In genomic region chr10:132486539-132487121, GRCh38 we compare ENCODE assay signal across 21 cellular contexts. TPM values are rescaled to one million over a fixed set of nuclear protein-coding genes. Genes with fewer than 3 reads are reported as not detected.
DNase-seq lines count a peak whose midpoint lies in the region; ATAC-seq, FAIRE-seq and TF ChIP-seq lines count a peak whose summit lies in the region.
"Had no signal": no experiment of that assay in that cellular context is flagged by ENCODE, and none has a peak within 500 bp of the region (broad histone marks: within the 10 kb centered on the region; RNA-seq: fewer than 3 reads in every experiment).

No MANE protein-coding gene starts in this region.

- ATAC-seq in right cardiac atrium (no peak), K562 (no peak), aorta (ENCODE audit: low FRiP score) (no peak)
- ATAC-seq: CD8-positive, alpha-beta T cell; GM12878 had no signal

- TF ChIP-seq POLR2A in K562 (conservative IDR thresholded peaks at IDR 0.05) = no peak

- H3K27me3 ChIP-seq in right cardiac atrium (ENCODE audit: control insufficient read depth, insufficient read depth) = no peaks in the 10 kb centered on the region
- no peaks in the 10 kb centered on the region for H3K27me3 ChIP-seq in left ventricle myocardium inferior (ENCODE audit: low read depth)
- H3K27me3 ChIP-seq in K562 (ENCODE audit: control insufficient read depth in 2 of 2, insufficient read depth in 2 of 2, low read length in 2 of 2) = peaks cover 22 to 44% of the 10 kb centered on the region in 2 experiments
- peaks cover 16% of the 10 kb centered on the region for H3K27me3 ChIP-seq in osteoblast (ENCODE audit: insufficient read depth, low read length)
- no peaks in the 10 kb centered on the region for H3K27me3 ChIP-seq in aorta (ENCODE audit: control insufficient read depth in 1 of 2, insufficient read depth in 2 of 2, low read length in 1 of 2)
- H3K27me3 ChIP-seq: BLaER1 treated with 17β-estradiol and CSF1 and Interleukin-3, amounts not matched to agents 10 nM and 100 nM; SJCRH30 had no signal

- H3K4me3 ChIP-seq in right cardiac atrium (ENCODE audit: low read length) (no peak overlapping the region), left ventricle myocardium inferior (no peak overlapping the region), K562 (no peak overlapping the region), osteoblast (ENCODE audit: insufficient read depth, low read length) (no peak overlapping the region), aorta (ENCODE audit: low read length in 2 of 2) (no peak overlapping the region)
- H3K4me3 ChIP-seq: BLaER1 treated with 17β-estradiol and CSF1 and Interleukin-3, amounts not matched to agents 10 nM and 100 nM; GM12878; SJCRH30 had no signal

- H3K4me2 ChIP-seq in K562 (ENCODE audit: insufficient read depth, low read length) = no peak overlapping the region
- no peak overlapping the region for H3K4me2 ChIP-seq in osteoblast (ENCODE audit: insufficient read depth, low read length)
- H3K4me2 ChIP-seq: BLaER1 treated with 17β-estradiol and CSF1 and Interleukin-3, amounts not matched to agents 10 nM and 100 nM had no signal

- H3K79me2 ChIP-seq in K562 (ENCODE audit: control insufficient read depth, insufficient read depth, low read length) (no peaks in the 10 kb centered on the region), osteoblast (ENCODE audit: insufficient read depth, low read length) (no peaks in the 10 kb centered on the region)

- CTCF ChIA-PET in K562 (lab: Yijun Ruan, JAX; ENCODE audit: low intra/inter-chr PET ratio) = no interaction called here

- TF ChIP-seq CTCF in left ventricle myocardium inferior (IDR thresholded peaks at IDR 0.05; ENCODE audit: borderline replicate concordance) = no peak
- no peak for TF ChIP-seq CTCF in K562 (IDR thresholded peaks at IDR 0.05 in 2 of 3, conservative IDR thresholded peaks at IDR 0.05 in 1 of 3; ENCODE audit: insufficient read depth in 2 of 3, low read depth in 1 of 3, low read length in 3 of 3)
- TF ChIP-seq CTCF in osteoblast (IDR thresholded peaks at IDR 0.05; ENCODE audit: extremely low read depth, low read depth, low read length) = no peak

- H3K9ac ChIP-seq in K562 (ENCODE audit: insufficient read depth in 1 of 2, low read depth in 2 of 2, low read length in 2 of 2) = peak overlapping the region in 1 of 2 experiments; percentile 17; a peak in 1 of 4 replicates
- H3K9ac ChIP-seq: BLaER1 treated with 17β-estradiol and CSF1 and Interleukin-3, amounts not matched to agents 10 nM and 100 nM had no signal

- WGBS in right cardiac atrium = 84% methylated on average over 24 of the region's 24 CpGs
- 6% methylated on average over 10 of the region's 24 CpGs for WGBS in K562 (ENCODE audit: insufficient coverage, low coverage, missing lambda C conversion rate)
- 92 to 93% methylated on average over 24 of the region's 24 CpGs for whole genome bisulfite sequencing in aorta, 2 donors

- BruUV-seq in K562 (replicated peaks; lab: Mats Ljungman, UMichigan) = no TSS peak

- TF ChIP-seq EP300 in K562 (IDR thresholded peaks at IDR 0.05; ENCODE audit: low read length) = no peak

- in situ Hi-C loops in K562 (cut with MboI) = no loop called here

- H2AFZ ChIP-seq in K562 (ENCODE audit: low read depth, low read length) (no peak overlapping the region), osteoblast (ENCODE audit: low read length) (no peak overlapping the region)

- H4K20me1 ChIP-seq in K562 (replicated peaks; ENCODE audit: control insufficient read depth, insufficient read depth, low read length) = no peaks in the 10 kb centered on the region
- H4K20me1 ChIP-seq in osteoblast (ENCODE audit: insufficient read depth, low read length) = no peaks in the 10 kb centered on the region
- H4K20me1 ChIP-seq: BLaER1 treated with 17β-estradiol and CSF1 and Interleukin-3, amounts not matched to agents 10 nM and 100 nM had no signal

- H3K27ac ChIP-seq in right cardiac atrium (ENCODE audit: low read length) (no peak overlapping the region), left ventricle myocardium inferior (replicated peaks) (no peak overlapping the region), K562 (ENCODE audit: extremely low read depth, low read depth, low read length) (no peak overlapping the region), osteoblast (ENCODE audit: low read depth, low read length) (no peak overlapping the region), aorta (ENCODE audit: low read depth in 1 of 2, low read length in 2 of 2) (no peak overlapping the region)
- H3K27ac ChIP-seq: BLaER1 treated with 17β-estradiol and CSF1 and Interleukin-3, amounts not matched to agents 10 nM and 100 nM; SJCRH30 had no signal

- TF ChIP-seq RAD21 in K562 (CRISPR knock-in tag; conservative IDR thresholded peaks at IDR 0.05 in 1 of 2, IDR thresholded peaks at IDR 0.05 in 1 of 2) = no peak

- intact Hi-C loops in right cardiac atrium (cut with DNase I) = no loop called here
- intact Hi-C loops in left ventricle myocardium inferior (cut with micrococcal nuclease) = no loop called here
- intact Hi-C loops in K562 (cut with micrococcal nuclease) = loop anchor here (1.0 kb wide), 1 partner anchor 31 kb away; no protein-coding TSS in a partner anchor
- intact Hi-C loops in aorta (cut with DNase I) = no loop called here

- DNase-seq in right cardiac atrium (peak in 2 of 3 donors; percentile 35), left ventricle myocardium inferior (no peak), K562 (ENCODE audit: extremely low read depth in 1 of 4, low spot score in 3 of 4) (no peak), osteoblast (ENCODE audit: insufficient read length, low spot score, missing footprints) (peak; percentile 76), aorta (peak; percentile 50 to 70), inferior parietal cortex (ENCODE audit: extremely low spot score) (no peak), HuH-7.5 (ENCODE audit: low spot score) (no peak)
- DNase-seq: Calu3; CD8-positive, alpha-beta T cell; GF-D8; GOT3; KG1; MV-4-11; NCI-H187; NCI-H2107; NCI-H2227 treated with DMSO at 0.1 percent for 48 hours; NCI-H510A treated with DMSO at 0.1 percent for 48 hours; NCI-H774; SJCRH30 had no signal

- POLR2A ChIA-PET in K562 (lab: Yijun Ruan, JAX) = interaction anchor here (0.6 to 0.7 kb wide), 4 partner anchors 68 to 144 kb away, joined by 3 read pairs; no protein-coding TSS in a partner anchor

- FAIRE-seq in K562 (lab: Jason Lieb, UNC) = no peak
- FAIRE-seq: GM12878 had no signal

- H3K4me1 ChIP-seq in right cardiac atrium (ENCODE audit: control insufficient read depth, insufficient read depth, low read length) (peaks cover 2% of the 10 kb centered on the region), left ventricle myocardium inferior (no peaks in the 10 kb centered on the region), K562 (replicated peaks in 1 of 2; ENCODE audit: control insufficient read depth in 2 of 2, insufficient read depth in 2 of 2, low read length in 2 of 2) (peaks cover 0 to 5% of the 10 kb centered on the region in 2 experiments; a peak in 2 of 5 replicates), osteoblast (ENCODE audit: insufficient read depth, low read length) (no peaks in the 10 kb centered on the region), aorta (ENCODE audit: control insufficient read depth in 1 of 2, insufficient read depth in 2 of 2, low read length in 2 of 2) (no peaks in the 10 kb centered on the region)

- H3K36me3 ChIP-seq in left ventricle myocardium inferior (no peaks in the 10 kb centered on the region), K562 (ENCODE audit: control insufficient read depth, insufficient read depth, low read length) (no peaks in the 10 kb centered on the region), osteoblast (ENCODE audit: insufficient read depth, low read length) (no peaks in the 10 kb centered on the region), aorta (ENCODE audit: control insufficient read depth in 1 of 2, insufficient read depth in 2 of 2, low read length in 1 of 2) (no peaks in the 10 kb centered on the region)
- H3K36me3 ChIP-seq: BLaER1 treated with 17β-estradiol and CSF1 and Interleukin-3, amounts not matched to agents 10 nM and 100 nM; SJCRH30 had no signal

- no peaks in the 10 kb centered on the region for H3K9me1 ChIP-seq in K562 (ENCODE audit: control insufficient read depth, insufficient read depth, low read length)

- H3K9me3 ChIP-seq in right cardiac atrium (ENCODE audit: control insufficient read depth, low read length) (no peaks in the 10 kb centered on the region), left ventricle myocardium inferior (replicated peaks) (no peaks in the 10 kb centered on the region), K562 (replicated peaks; ENCODE audit: control insufficient read depth, insufficient read depth, low read depth, low read length) (no peaks in the 10 kb centered on the region), osteoblast (ENCODE audit: low read depth, low read length) (no peaks in the 10 kb centered on the region), aorta (ENCODE audit: control insufficient read depth, low read length) (no peaks in the 10 kb centered on the region)
- H3K9me3 ChIP-seq: SJCRH30 had no signal

TF ChIP-seq in K562, 482 proteins besides CTCF, POLR2A, EP300 and RAD21:
- TF ChIP-seq MCM7 (IDR thresholded peaks at IDR 0.05) = no peak
- TF ChIP-seq EZH2 (IDR thresholded peaks at IDR 0.05; ENCODE audit: borderline replicate concordance, low read depth, low read length) = peak; percentile 43; the same call in 1 of the 2 replicates

RNA-seq across cellular contexts. Expression of gene INPP5A, which starts 51.0 kb away (rescaled TPM):
- total RNA-seq in right cardiac atrium (100 to 1,000 TPM in 2 of 4 donors, 10 to 100 TPM in 2; 92.0 to 116 (median 99.2) TPM), left ventricle myocardium inferior (105 TPM), K562 (2014; rRNA removed) (8.8 TPM in 2 replicates), K562 (2014; rRNA removed; fragmentation: Illumina TruSeq; extraction: Trizol) (8.6 and 9.4 TPM in 2 replicates), K562 (2015; rRNA removed; fragmentation: Illumina TruSeq; extraction: Trizol) (9.0 TPM in 2 replicates), K562 (2021) (10.1 and 11.6 TPM in 2 replicates), osteoblast (20.9 and 22.8 TPM in 2 replicates), aorta (100 to 1,000 TPM in 1 of 2 donors, 10 to 100 TPM in 1; 66.4 to 112 TPM)
- polyA plus RNA-seq in right cardiac atrium (60.0 TPM), K562 (2011; rRNA removed) (7.2 and 8.4 TPM in 2 replicates), K562 (2014; fragmentation: Illumina TruSeq; extraction: Trizol) (6.5 and 7.7 TPM in 2 replicates), K562 (2014; fragmentation: Nextera tagmentation; extraction: Ambion mirVana) (1 to 10 TPM in 1 of 2 experiments, under 1 TPM in 1; 0.66 to 1.1 TPM), K562 (2014; rRNA removed) (6.9 and 7.5 TPM in 2 replicates), aorta (10 to 100 TPM; 37.7 to 43.4 TPM)
- 19.4 and 30.3 TPM in 2 replicates for total RNA-seq in K562 (2011; cell fraction: chromatin; rRNA removed; ENCODE audit: low replicate concordance)
- total RNA-seq in K562 (2011; cell fraction: nucleolus; rRNA removed) = 11.8 and 18.4 TPM in 2 replicates
- total RNA-seq in K562 (2011; cell fraction: nucleoplasm; rRNA removed) = 9.5 and 13.8 TPM in 2 replicates
- 6.2 and 7.7 TPM in 2 replicates for polyA plus RNA-seq in K562 (2011; cell fraction: cytosol; rRNA removed)
- polyA plus RNA-seq in K562 (2011; cell fraction: nucleus; rRNA removed) = 8.2 and 10.5 TPM in 2 replicates
- 8.3 and 11.6 TPM in 2 replicates for polyA plus RNA-seq in K562 (2012)
- 11.0 and 11.2 TPM in 2 replicates for polyA minus RNA-seq in K562 (2011; rRNA and poly(A)+ RNA removed)
- 7.9 and 8.2 TPM in 2 replicates for polyA minus RNA-seq in K562 (2011; cell fraction: cytosol; rRNA and poly(A)+ RNA removed)
- 11.3 and 16.6 TPM in 2 replicates for polyA minus RNA-seq in K562 (2011; cell fraction: nucleus; rRNA and poly(A)+ RNA removed)

Comparison
In these comparisons a context has a peak if more than half of its experiments do, and no peak if none do; other contexts are left out.
1. DNase-seq: peak in right cardiac atrium (2 of 3), osteoblast (single experiment) and aorta (2 of 2); none in left ventricle myocardium inferior (single experiment), K562 (0 of 4), inferior parietal cortex (single experiment) and HuH-7.5 (single experiment).